Comparison of ENCODE assay signal across 14 cellular contexts in the genomic region with DNA sequence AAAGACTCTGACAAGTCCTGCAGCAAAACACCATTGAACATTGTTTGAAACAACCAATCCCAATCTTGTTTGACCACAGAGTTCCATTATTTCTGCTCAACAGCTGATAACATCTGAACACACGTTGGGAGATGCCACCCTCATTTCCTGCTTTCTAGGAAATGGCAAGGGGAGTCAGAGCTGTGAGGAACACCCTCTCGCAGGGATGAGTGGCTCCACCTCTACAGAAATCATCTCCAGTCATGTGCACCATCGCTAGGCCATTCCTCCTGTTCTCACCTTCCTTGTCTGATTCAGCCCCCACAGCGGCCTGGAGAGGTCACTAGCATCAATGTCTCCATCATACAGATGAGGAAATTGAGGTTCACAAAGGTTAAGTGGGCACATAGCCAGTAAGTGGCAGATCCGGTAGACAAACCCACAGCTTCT. TPM values are rescaled to one million over a fixed set of nuclear protein-coding genes. Genes with fewer than 3 reads are reported as not detected.
DNase-seq lines count a peak whose midpoint lies in the region; ATAC-seq and TF ChIP-seq lines count a peak whose summit lies in the region.
"Had no signal": no experiment of that assay in that cellular context is flagged by ENCODE, and none has a peak within 500 bp of the region (broad histone marks: within the 10 kb centered on the region; RNA-seq: fewer than 3 reads in every experiment).

No MANE protein-coding gene starts in this region.

- POLR2A ChIA-PET in CD8-positive, alpha-beta memory T cell (lab: Charles Lee): interaction anchor here (0.8 to 2.6 kb wide), 6 partner anchors 12 to 280 kb away, joined by 3 to 12 read pairs (median 6); partner anchors contain the start of genes RUNX3 and SYF2

- no peaks in the 10 kb centered on the region for H3K36me3 ChIP-seq in CD8-positive, alpha-beta memory T cell (ENCODE audit: insufficient read depth, low read length)
- no peaks in the 10 kb centered on the region for H3K36me3 ChIP-seq in esophagus squamous epithelium
- H3K36me3 ChIP-seq: heart left ventricle had no signal

- peaks cover 71 to 95% (median 80%) of the 10 kb centered on the region in 3 donors for H3K4me1 Mint-ChIP-seq in CD8-positive, alpha-beta memory T cell
- H3K4me1 Mint-ChIP-seq in effector memory CD8-positive, alpha-beta T cell (ENCODE audit: low read depth in 2 of 2): peaks cover 60% of the 10 kb centered on the region in 2 donors

- H3K9me3 ChIP-seq in CD8-positive, alpha-beta memory T cell (ENCODE audit: low read length): no peaks in the 10 kb centered on the region
- no peaks in the 10 kb centered on the region for H3K9me3 ChIP-seq in esophagus squamous epithelium
- H3K9me3 ChIP-seq: heart left ventricle had no signal

- peaks cover 0 to 19% (median 0%) of the 10 kb centered on the region in 3 donors for H3K36me3 Mint-ChIP-seq in CD8-positive, alpha-beta memory T cell
- peaks cover 12% of the 10 kb centered on the region for H3K36me3 Mint-ChIP-seq in effector memory CD8-positive, alpha-beta T cell (ENCODE audit: insufficient read depth)

- no peak overlapping the region for H3K4me3 ChIP-seq in CD8-positive, alpha-beta memory T cell (ENCODE audit: low read length)
- no peak overlapping the region for H3K4me3 ChIP-seq in esophagus squamous epithelium
- H3K4me3 ChIP-seq: heart left ventricle had no signal

- H3K4me1 ChIP-seq in CD8-positive, alpha-beta memory T cell (ENCODE audit: insufficient read depth, low read length): peaks cover 61% of the 10 kb centered on the region
- peaks cover 0 to 4% (median 0%) of the 10 kb centered on the region in 3 donors for H3K4me1 ChIP-seq in esophagus squamous epithelium

- peak; percentile 34 for TF ChIP-seq POLR2A in GM18505 (IDR thresholded peaks at IDR 0.05; ENCODE audit: borderline replicate concordance, extremely low read depth, insufficient read depth, insufficient read length)
- no peak for TF ChIP-seq POLR2A in esophagus squamous epithelium (IDR thresholded peaks at IDR 0.05)

- no peak for TF ChIP-seq CTCF in esophagus squamous epithelium (IDR thresholded peaks at IDR 0.05)

- CTCF ChIA-PET in CD8-positive, alpha-beta memory T cell (lab: Charles Lee): interaction anchor here (0.7 to 4.1 kb wide), 15 partner anchors 9 to 148 kb away, joined by 3 to 34 read pairs (median 5); partner anchors contain the start of gene RUNX3

- peak overlapping the region in 6 of 7 donors; percentile 42 to 78 (median 65) for H3K4me3 Mint-ChIP-seq in CD8-positive, alpha-beta memory T cell
- H3K4me3 Mint-ChIP-seq in effector memory CD8-positive, alpha-beta T cell: peak overlapping the region; percentile 56 to 60

- H3K27me3 ChIP-seq in CD8-positive, alpha-beta memory T cell (ENCODE audit: insufficient read depth, low read length, poor library complexity, severe bottlenecking): no peaks in the 10 kb centered on the region
- H3K27me3 ChIP-seq in esophagus squamous epithelium: peaks cover 0 to 14% (median 0%) of the 10 kb centered on the region in 4 donors

- DNase-seq in CD8-positive, alpha-beta memory T cell: peak in 3 of 5 donors; percentile 36 to 70 (median 65)
- DNase-seq in SW480 (ENCODE audit: low spot score): peak; percentile 63
- peak; percentile 55 to 62 (median 60) for DNase-seq in effector memory CD8-positive, alpha-beta T cell
- no peak for DNase-seq in NCI-H1092 (lab: John Stamatoyannopoulos, UW)
- DNase-seq in NOMO-1 treated with dmso at 0.1 percent for 144 hours (lab: John Stamatoyannopoulos, UW; ENCODE audit: unreplicated experiment): no peak
- DNase-seq in NCI-H446 (lab: John Stamatoyannopoulos, UW): no peak
- no peak for DNase-seq in esophagus squamous epithelium (lab: John Stamatoyannopoulos, UW)
- DNase-seq: midbrain; NCI-H1436; small intestine; stimulated activated naive CD4-positive, alpha-beta T cell treated with Interleukin-2 at 50 U/mL for 16 hours had no signal

- ATAC-seq in GM18505 (IDR thresholded peaks at IDR 0.05; ENCODE audit: unreplicated experiment): no peak
- peak; percentile 67 for ATAC-seq in effector memory CD8-positive, alpha-beta T cell (replicated peaks)
- ATAC-seq: heart left ventricle had no signal

- WGBS in esophagus squamous epithelium, 2 donors: 30 to 34% methylated on average over 5 of the region's 5 CpGs

- H3K27ac ChIP-seq in CD8-positive, alpha-beta memory T cell (ENCODE audit: low read depth, low read length): no peak overlapping the region
- H3K27ac ChIP-seq in esophagus squamous epithelium: no peak overlapping the region
- H3K27ac ChIP-seq: heart left ventricle had no signal

- intact Hi-C loops in esophagus squamous epithelium (cut with DNase I): no loop called here

- H3K27ac Mint-ChIP-seq in CD8-positive, alpha-beta memory T cell: peak overlapping the region; percentile 2 to 93 (median 78)
- peak overlapping the region in 1 of 2 donors; percentile 85 for H3K27ac Mint-ChIP-seq in effector memory CD8-positive, alpha-beta T cell

- no peaks in the 10 kb centered on the region for H3K9me3 Mint-ChIP-seq in CD8-positive, alpha-beta memory T cell
- H3K9me3 Mint-ChIP-seq in effector memory CD8-positive, alpha-beta T cell: no peaks in the 10 kb centered on the region

- H3K27me3 Mint-ChIP-seq in CD8-positive, alpha-beta memory T cell: peaks cover 0 to 2% of the 10 kb centered on the region in 2 donors
- H3K27me3 Mint-ChIP-seq in effector memory CD8-positive, alpha-beta T cell: no peaks in the 10 kb centered on the region

RNA-seq across cellular contexts. Expression of gene RUNX3, which starts 22.4 kb away (rescaled TPM):
- 100 to 1,000 TPM; 218 to 241 TPM for total RNA-seq in CD8-positive, alpha-beta memory T cell
- 107 TPM for polyA plus RNA-seq in CD8-positive, alpha-beta memory T cell
- 1 to 10 TPM; 1.9 to 5.7 (median 3.1) TPM for total RNA-seq in esophagus squamous epithelium
- total RNA-seq: dermis microvascular lymphatic vessel endothelial cell had no signal

Comparison
In these comparisons a context has a peak if more than half of its experiments do, and no peak if none do; other contexts are left out.
1. DNase-seq: peak in CD8-positive, alpha-beta memory T cell (3 of 5), SW480 (single experiment) and effector memory CD8-positive, alpha-beta T cell (3 of 3); none in NCI-H1092 (single experiment), NOMO-1 treated with dmso at 0.1 percent for 144 hours (single experiment), NCI-H446 (0 of 2) and esophagus squamous epithelium (single experiment).
2. RNA of gene RUNX3, which starts 22.4 kb away (total RNA-seq): 218 to 241 TPM in CD8-positive, alpha-beta memory T cell; 1.9 to 5.7 TPM in esophagus squamous epithelium; every median in the first group is over 10 times any median in the second.